14 cellular contexts compared by ENCODE assay signal in the genomic region with DNA sequence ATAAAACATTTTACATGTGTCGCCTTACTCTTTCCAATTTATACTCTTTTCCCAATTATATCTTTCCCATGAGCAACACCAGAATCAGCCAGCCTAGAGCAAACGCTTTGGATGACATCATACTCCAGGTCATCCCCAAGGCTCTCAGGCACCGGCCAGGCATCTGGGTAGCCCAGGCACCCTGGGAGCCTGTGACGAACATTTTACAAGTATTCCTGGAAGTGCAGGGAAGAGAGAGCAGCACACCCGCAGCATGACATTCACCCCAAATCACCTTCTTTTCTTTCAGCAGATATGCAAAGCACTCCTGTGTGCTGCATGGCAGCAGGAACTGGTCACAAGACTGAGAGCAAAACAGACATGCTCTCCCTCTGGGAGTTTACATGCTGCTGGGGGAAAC.
"Had no signal": no experiment of that assay in that cellular context is flagged by ENCODE, and none has a peak within 500 bp of the region (broad histone marks: within the 10 kb centered on the region; RNA-seq: fewer than 3 reads in every experiment).

No MANE protein-coding gene starts in this region.

- H3K9me3 ChIP-seq: colonic mucosa, mucosa of descending colon, vagina had no signal

- DNase-seq: activated CD4-positive, alpha-beta T cell treated with anti-CD3 and anti-CD28 coated beads for 4 hours; activated CD8-positive, alpha-beta memory T cell treated with anti-CD3 and anti-CD28 coated beads, Interleukin-2, amount 50 U/mL, for 48 hours; activated CD8-positive, alpha-beta T cell treated with anti-CD3 and anti-CD28 coated beads, Interleukin-2, amount 10 ng/mL, durations not matched to agents 7 days and 5 days; activated naive CD4-positive, alpha-beta T cell treated with anti-CD3 and anti-CD28 coated beads for 36 hours; colonic mucosa; effector memory CD4-positive, alpha-beta T cell; mucosa of descending colon; natural killer cell; stimulated activated CD4-positive, alpha-beta T cell treated with anti-CD3 and anti-CD28 coated beads, Interleukin-4, amount 100 ng/mL, for 1 hour; stimulated activated CD8-positive, alpha-beta memory T cell treated with anti-CD3 and anti-CD28 coated beads, Interleukin-4, amount 100 ng/mL, for 48 hours; T-helper 1 cell had no signal

- H3K36me3 ChIP-seq: cardiac muscle cell, colonic mucosa, vagina had no signal

- H3K4me3 ChIP-seq: cardiac muscle cell, colonic mucosa, mucosa of descending colon, vagina had no signal

- H3K27me3 ChIP-seq: cardiac muscle cell, colonic mucosa, vagina had no signal

- H3K4me1 ChIP-seq: colonic mucosa, vagina had no signal

- H3K27ac ChIP-seq: cardiac muscle cell, colonic mucosa, epithelial cell of prostate, vagina had no signal

- ATAC-seq: activated CD8-positive, alpha-beta T cell treated with anti-CD3 and anti-CD28 coated beads, Interleukin-2, amount 10 ng/mL, durations not matched to agents 7 days and 5 days; mucosa of descending colon; natural killer cell had no signal
